ENCODE assay signal across 8 cellular contexts in the genomic region with DNA sequence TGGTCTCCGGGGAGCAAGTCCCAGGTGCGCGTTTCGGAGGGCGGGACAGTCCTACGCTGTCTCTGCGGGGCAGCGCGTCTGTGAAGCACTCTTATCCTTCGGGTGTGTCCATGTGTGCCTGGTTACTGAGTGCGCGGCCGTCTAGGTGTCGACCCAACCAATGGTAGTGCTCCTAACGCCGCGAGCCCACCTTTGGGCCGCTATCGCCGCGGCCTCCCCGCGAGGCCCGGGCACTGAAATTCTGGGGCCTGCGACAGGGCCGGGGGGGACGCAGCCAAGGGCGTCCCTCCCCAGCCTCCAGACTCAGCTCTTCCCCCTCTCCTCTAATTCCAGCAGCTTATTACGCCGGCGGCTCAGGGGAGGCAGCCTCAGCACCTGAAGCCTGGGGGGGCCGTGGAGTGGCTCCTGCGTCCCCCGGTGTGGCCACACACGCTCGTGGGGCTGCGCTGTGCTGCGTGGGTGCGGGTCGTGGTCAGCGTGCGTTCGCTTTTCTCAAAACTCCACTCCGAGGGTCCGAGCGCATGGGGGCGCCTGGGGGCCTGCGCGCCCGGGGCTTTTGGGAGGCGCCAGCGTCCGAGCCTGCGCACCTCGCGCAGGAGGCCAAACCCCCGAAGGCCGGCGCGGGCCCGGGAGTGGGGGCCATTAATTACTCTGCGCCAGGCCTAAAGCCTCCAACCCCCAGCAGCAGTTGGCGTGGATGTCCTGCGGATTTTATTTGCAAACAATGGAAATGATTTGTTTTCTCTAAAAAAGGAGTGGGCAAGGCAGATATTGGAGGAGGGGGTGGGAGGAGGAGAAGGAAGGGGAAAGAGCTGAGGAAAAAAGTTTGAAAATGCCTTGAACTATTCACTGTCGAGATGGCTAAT. TPM values are rescaled to one million over a fixed set of nuclear protein-coding genes. Genes with fewer than 3 reads are reported as not detected.
DNase-seq lines count a peak whose midpoint lies in the region; ATAC-seq, FAIRE-seq and TF ChIP-seq lines count a peak whose summit lies in the region.

No MANE protein-coding gene starts in this region.

- CTCF ChIA-PET in HEK293T (lab: Yijun Ruan, JAX) = interaction anchor here (1.1 kb wide), 1 partner anchor 188 kb away, joined by 5 read pairs; no protein-coding TSS in a partner anchor

- intact Hi-C loops in activated T-helper 1 cell treated with anti-CD3 and anti-CD28 coated beads, Interleukin-12 subunit alpha, Interleukin-12 subunit beta, Interleukin-2, Interleukin-4 antibody, amounts not matched to agents 30 ng/mL and 10 ng/mL and 1 ng/mL, durations not matched to agents 14 hours and 24 hours and 36 hours (cut with micrococcal nuclease) = loop anchor here (5.0 kb wide), 1 partner anchor 107 kb away; no protein-coding TSS in a partner anchor

- in situ Hi-C loops in ACHN (cut with HindIII; ENCODE audit: low pct_ligation_motif_present, low pct_unique_long_range_greater_than_20kb, low sequenced_read_pairs) = no loop called here

- peak overlapping the region in 1 of 2 donors; percentile 90 for H3K9ac ChIP-seq in stomach smooth muscle (ENCODE audit: low read length in 2 of 2)

- H3K27ac Mint-ChIP-seq in activated T-helper 1 cell treated with anti-CD3 and anti-CD28 coated beads, Interleukin-12 subunit alpha, Interleukin-12 subunit beta, Interleukin-2, Interleukin-4 antibody, amounts not matched to agents 30 ng/mL and 10 ng/mL and 1 ng/mL, durations not matched to agents 14 hours and 24 hours and 36 hours = peak overlapping the region; percentile 66
- H3K27ac Mint-ChIP-seq in immature natural killer cell = no peak overlapping the region

- no peak for FAIRE-seq in HTR-8/SVneo (lab: Jason Lieb, UNC)

- H3K9me3 ChIP-seq in stomach smooth muscle (ENCODE audit: control insufficient read depth in 2 of 2, low read length in 2 of 2) = peaks cover 0 to 3% of the 10 kb centered on the region in 2 donors

- H3K36me3 Mint-ChIP-seq in activated T-helper 1 cell treated with anti-CD3 and anti-CD28 coated beads, Interleukin-12 subunit alpha, Interleukin-12 subunit beta, Interleukin-2, Interleukin-4 antibody, amounts not matched to agents 30 ng/mL and 10 ng/mL and 1 ng/mL, durations not matched to agents 14 hours and 24 hours and 36 hours (ENCODE audit: low read depth) = peaks cover 3% of the 10 kb centered on the region
- peaks cover 0 to 2% (median 0%) of the 10 kb centered on the region in 3 donors for H3K36me3 Mint-ChIP-seq in immature natural killer cell

- H3K4me1 ChIP-seq in stomach smooth muscle (ENCODE audit: control insufficient read depth, insufficient read depth, low read length) = peaks cover 37% of the 10 kb centered on the region

- H3K4me3 ChIP-seq in stomach smooth muscle (ENCODE audit: low read length in 2 of 2) = peak overlapping the region; percentile 94 to 96

- POLR2A ChIA-PET in HEK293T (lab: Yijun Ruan, JAX) = interaction anchor here (0.7 to 5.0 kb wide), 20 partner anchors 9 to 899 kb away, joined by 3 to 21 read pairs (median 4); no protein-coding TSS in a partner anchor

- H3K4me3 Mint-ChIP-seq in activated T-helper 1 cell treated with anti-CD3 and anti-CD28 coated beads, Interleukin-12 subunit alpha, Interleukin-12 subunit beta, Interleukin-2, Interleukin-4 antibody, amounts not matched to agents 30 ng/mL and 10 ng/mL and 1 ng/mL, durations not matched to agents 14 hours and 24 hours and 36 hours = no peak overlapping the region
- H3K4me3 Mint-ChIP-seq in immature natural killer cell = peak overlapping the region in 4 of 5 donors; percentile 22 to 58 (median 28)

- H3K4me1 Mint-ChIP-seq in activated T-helper 1 cell treated with anti-CD3 and anti-CD28 coated beads, Interleukin-12 subunit alpha, Interleukin-12 subunit beta, Interleukin-2, Interleukin-4 antibody, amounts not matched to agents 30 ng/mL and 10 ng/mL and 1 ng/mL, durations not matched to agents 14 hours and 24 hours and 36 hours (ENCODE audit: low read depth) = peaks cover 36% of the 10 kb centered on the region
- H3K4me1 Mint-ChIP-seq in immature natural killer cell = peaks cover 41 to 48% of the 10 kb centered on the region in 2 donors

- H3K27me3 Mint-ChIP-seq in activated T-helper 1 cell treated with anti-CD3 and anti-CD28 coated beads, Interleukin-12 subunit alpha, Interleukin-12 subunit beta, Interleukin-2, Interleukin-4 antibody, amounts not matched to agents 30 ng/mL and 10 ng/mL and 1 ng/mL, durations not matched to agents 14 hours and 24 hours and 36 hours (ENCODE audit: insufficient read depth) = peaks cover 64% of the 10 kb centered on the region
- peaks cover 17 to 41% (median 32%) of the 10 kb centered on the region in 3 donors for H3K27me3 Mint-ChIP-seq in immature natural killer cell (ENCODE audit: low read depth in 3 of 3)

- peak; percentile 68 for DNase-seq in ACHN
- no peak for DNase-seq in HEK293T (ENCODE audit: extremely low spot score)
- no peak for DNase-seq in activated T-helper 1 cell treated with anti-CD3 and anti-CD28 coated beads, Interleukin-12 subunit alpha, Interleukin-12 subunit beta, Interleukin-2, Interleukin-4 antibody, amounts not matched to agents 30 ng/mL and 10 ng/mL and 1 ng/mL, durations not matched to agents 14 hours and 24 hours and 36 hours (ENCODE audit: low spot score)
- DNase-seq in immature natural killer cell = no peak
- no peak for DNase-seq in HTR-8/SVneo (ENCODE audit: insufficient read length, low spot score)

- no peaks in the 10 kb centered on the region for H3K36me3 ChIP-seq in stomach smooth muscle (ENCODE audit: control insufficient read depth in 2 of 2, insufficient read depth in 2 of 2, low read length in 2 of 2)

- ATAC-seq in HG03025 (IDR thresholded peaks at IDR 0.05; ENCODE audit: low FRiP score, unreplicated experiment) (no peak), GM21717 (IDR thresholded peaks at IDR 0.05; ENCODE audit: unreplicated experiment) (no peak)

- H3K27me3 ChIP-seq in stomach smooth muscle (ENCODE audit: control insufficient read depth in 1 of 2, insufficient read depth in 2 of 2, low read length in 2 of 2) = peaks cover 0 to 2% of the 10 kb centered on the region in 2 donors

- H3K9me3 Mint-ChIP-seq in activated T-helper 1 cell treated with anti-CD3 and anti-CD28 coated beads, Interleukin-12 subunit alpha, Interleukin-12 subunit beta, Interleukin-2, Interleukin-4 antibody, amounts not matched to agents 30 ng/mL and 10 ng/mL and 1 ng/mL, durations not matched to agents 14 hours and 24 hours and 36 hours = no peaks in the 10 kb centered on the region
- H3K9me3 Mint-ChIP-seq in immature natural killer cell = no peaks in the 10 kb centered on the region

- H3K27ac ChIP-seq in stomach smooth muscle (ENCODE audit: low read length) = peak overlapping the region; percentile 6

TF ChIP-seq in HEK293T, 16 proteins besides CTCF, POLR2A, EP300 and RAD21:
- TF ChIP-seq L3MBTL2 (conservative IDR thresholded peaks at IDR 0.05) (peak; percentile 44; the same call in 1 of the 2 replicates), NFRKB (IDR thresholded peaks at IDR 0.05) (no peak), SP1 (IDR thresholded peaks at IDR 0.05) (no peak), TARDBP (IDR thresholded peaks at IDR 0.05) (no peak; the same call in 1 of the 2 replicates), FOXM1 (IDR thresholded peaks at IDR 0.05; ENCODE audit: borderline replicate concordance) (peak; percentile 77; the same call in 1 of the 2 replicates), FOXA1 (IDR thresholded peaks at IDR 0.05) (no peak), LEF1 (IDR thresholded peaks at IDR 0.05; ENCODE audit: borderline replicate concordance) (no peak), SUZ12 (IDR thresholded peaks at IDR 0.05) (no peak)
- TF ChIP-seq, protein P1, sequence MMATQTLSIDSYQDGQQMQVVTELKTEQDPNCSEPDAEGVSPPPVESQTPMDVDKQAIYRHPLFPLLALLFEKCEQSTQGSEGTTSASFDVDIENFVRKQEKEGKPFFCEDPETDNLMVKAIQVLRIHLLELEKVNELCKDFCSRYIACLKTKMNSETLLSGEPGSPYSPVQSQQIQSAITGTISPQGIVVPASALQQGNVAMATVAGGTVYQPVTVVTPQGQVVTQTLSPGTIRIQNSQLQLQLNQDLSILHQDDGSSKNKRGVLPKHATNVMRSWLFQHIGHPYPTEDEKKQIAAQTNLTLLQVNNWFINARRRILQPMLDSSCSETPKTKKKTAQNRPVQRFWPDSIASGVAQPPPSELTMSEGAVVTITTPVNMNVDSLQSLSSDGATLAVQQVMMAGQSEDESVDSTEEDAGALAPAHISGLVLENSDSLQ (IDR thresholded peaks at IDR 0.05) = no peak
TF ChIP-seq in HEK293T: peak in this region for 2.

RNA-seq across cellular contexts. Expression of a gene that starts 3.0 kb away (rescaled TPM):
- total RNA-seq in activated T-helper 1 cell treated with anti-CD3 and anti-CD28 coated beads, Interleukin-12 subunit alpha, Interleukin-12 subunit beta, Interleukin-2, Interleukin-4 antibody, amounts not matched to agents 30 ng/mL and 10 ng/mL and 1 ng/mL, durations not matched to agents 14 hours and 24 hours and 36 hours = 0.07 TPM in 1 of 2 replicates, not detected in the other
- polyA plus RNA-seq in immature natural killer cell = under 1 TPM; 0.05 to 0.09 (median 0.07) TPM

RNA-seq across cellular contexts. Expression of a gene that starts 26.9 kb away (rescaled TPM):
- total RNA-seq in activated T-helper 1 cell treated with anti-CD3 and anti-CD28 coated beads, Interleukin-12 subunit alpha, Interleukin-12 subunit beta, Interleukin-2, Interleukin-4 antibody, amounts not matched to agents 30 ng/mL and 10 ng/mL and 1 ng/mL, durations not matched to agents 14 hours and 24 hours and 36 hours = not detected in 2 replicates
- 10 to 100 TPM in 1 of 3 donors, 1 to 10 TPM in 2; 1.7 to 14.2 (median 2.3) TPM for polyA plus RNA-seq in immature natural killer cell
